Comparison of ENCODE assay signal across 21 cellular contexts in the genomic region with DNA sequence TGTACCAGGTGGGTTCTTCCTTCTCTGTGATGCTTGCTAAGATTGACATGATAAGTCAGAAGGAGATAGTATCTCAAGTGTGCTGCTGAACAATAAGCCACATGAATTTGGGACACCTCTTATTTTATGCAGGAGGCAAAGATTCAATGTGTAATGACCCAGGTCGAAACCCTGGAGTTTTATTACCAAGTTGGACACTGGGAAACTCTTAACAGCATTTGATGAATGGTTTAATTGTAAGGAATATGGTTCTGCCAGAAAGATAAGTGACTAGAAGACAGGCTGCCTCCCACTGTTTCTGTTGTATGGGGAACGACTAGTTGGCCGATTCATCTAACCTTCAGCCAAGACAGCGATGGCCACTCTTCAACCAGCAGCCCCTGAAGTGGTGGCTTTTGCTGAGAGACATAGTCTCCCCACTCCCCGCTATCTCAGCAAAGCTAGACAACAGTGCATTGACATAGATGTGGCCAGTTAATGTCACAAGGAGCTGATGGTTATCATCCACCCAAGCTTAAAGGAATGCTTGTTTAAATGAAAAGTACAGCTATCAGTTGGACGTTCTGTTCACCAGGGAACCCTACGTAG.
DNase-seq lines count a peak whose midpoint lies in the region; ATAC-seq and TF ChIP-seq lines count a peak whose summit lies in the region.
"Had no signal": no experiment of that assay in that cellular context is flagged by ENCODE, and none has a peak within 500 bp of the region (broad histone marks: within the 10 kb centered on the region; RNA-seq: fewer than 3 reads in every experiment).

No MANE protein-coding gene starts in this region.

- H3K27me3 ChIP-seq in cardiac muscle cell (no peaks in the 10 kb centered on the region), heart right ventricle (no peaks in the 10 kb centered on the region)
- H3K27me3 ChIP-seq: BE2C had no signal

- H3K9me3 ChIP-seq in cardiac muscle cell (ENCODE audit: low read depth) (no peaks in the 10 kb centered on the region), heart right ventricle (no peaks in the 10 kb centered on the region)
- H3K9me3 ChIP-seq: BE2C, HAP-1 had no signal

- intact Hi-C loops in heart right ventricle (cut with DNase I), result loop anchor here in 1 of 10 donors (10.0 kb wide), 1 partner anchor 261 kb away; no protein-coding TSS in a partner anchor
- intact Hi-C loops in left colon (cut with DNase I, micrococcal nuclease), result no loop called here

- WGBS in heart right ventricle, 2 donors, result 80 to 88% methylated on average over 7 of the region's 7 CpGs

- ATAC-seq in heart right ventricle (no peak), left colon (peak; percentile 3), HG03565 (IDR thresholded peaks at IDR 0.05; ENCODE audit: unreplicated experiment) (no peak), GM19395 (IDR thresholded peaks at IDR 0.05; ENCODE audit: unreplicated experiment) (no peak)
- ATAC-seq: Panc1, T-cell had no signal

- TF ChIP-seq CTCF in cardiac muscle cell (IDR thresholded peaks at IDR 0.05; ENCODE audit: low read depth, low read length), result no peak
- no peak for TF ChIP-seq CTCF in heart right ventricle (IDR thresholded peaks at IDR 0.05)

- H3K36me3 ChIP-seq in cardiac muscle cell, result no peaks in the 10 kb centered on the region
- H3K36me3 ChIP-seq in heart right ventricle, result peaks cover 0 to 40% (median 6%) of the 10 kb centered on the region in 9 donors
- H3K36me3 ChIP-seq: BE2C, HAP-1 had no signal

- DNase-seq in cardiac muscle cell (ENCODE audit: low read depth in 1 of 2, low spot score in 1 of 2) (no peak), heart right ventricle (no peak), SK-MEL-5 (ENCODE audit: low read depth, low spot score) (peak; percentile 3), left colon (no peak), SW 1271 (lab: John Stamatoyannopoulos, UW) (no peak)
- DNase-seq in activated CD4-positive, alpha-beta T cell treated with anti-CD3 and anti-CD28 coated beads for 48 hours, result no peak
- DNase-seq: 8988T; BE2C; Calu3; CD4-positive, alpha-beta memory T cell; DMS53; NCI-H1092; NCI-H1694; NCI-H2171; NCI-H510A treated with DMSO at 0.1 percent for 48 hours; T-cell had no signal

- H3K27ac ChIP-seq in cardiac muscle cell (peak overlapping the region; percentile 79), heart right ventricle (no peak overlapping the region)
- H3K27ac ChIP-seq: SK-N-MC had no signal

- peaks cover 60% of the 10 kb centered on the region for H3K4me1 ChIP-seq in cardiac muscle cell (ENCODE audit: low read depth)
- peaks cover 0 to 9% (median 0%) of the 10 kb centered on the region in 9 donors for H3K4me1 ChIP-seq in heart right ventricle
- H3K4me1 ChIP-seq: BE2C, HAP-1 had no signal

- in situ Hi-C loops in SK-MEL-5 (cut with HindIII; ENCODE audit: low pct_unique_long_range_greater_than_20kb, low sequenced_read_pairs), result no loop called here

- H3K4me3 ChIP-seq in cardiac muscle cell (no peak overlapping the region), heart right ventricle (no peak overlapping the region)
- H3K4me3 ChIP-seq: HAP-1, SK-N-MC had no signal
